ENCODE assay signal across 9 cellular contexts in genomic region chr12:15700595-15700994, GRCh38.
A peak's percentile ranks its signal among the peaks of the same experiment; 100 is the strongest.
DNase-seq lines count a peak whose midpoint lies in the region; ATAC-seq, FAIRE-seq and TF ChIP-seq lines count a peak whose summit lies in the region.
"Had no signal": no experiment of that assay in that cellular context is flagged by ENCODE, and none has a peak within 500 bp of the region (broad histone marks: within the 10 kb centered on the region; RNA-seq: fewer than 3 reads in every experiment).

No MANE protein-coding gene starts in this region.

- CTCF ChIA-PET in A673 (lab: Charles Lee), result no interaction called here

- peak; percentile 86 for FAIRE-seq in kidney (lab: Jason Lieb, UNC)

- H3K4me3 ChIP-seq in A673 (ENCODE audit: low read depth, low read length, poor library complexity, severe bottlenecking) (no peak overlapping the region), kidney (ENCODE audit: low read length in 2 of 2) (no peak overlapping the region), vagina (no peak overlapping the region)

- no peaks in the 10 kb centered on the region for H3K9me3 ChIP-seq in A673 (ENCODE audit: low read depth, low read length, poor library complexity, severe bottlenecking)
- H3K9me3 ChIP-seq in kidney (ENCODE audit: control insufficient read depth in 1 of 2, low read length in 2 of 2), result no peaks in the 10 kb centered on the region
- no peaks in the 10 kb centered on the region for H3K9me3 ChIP-seq in vagina

- H3K36me3 Mint-ChIP-seq in activated naive CD8-positive, alpha-beta T cell treated with anti-CD3 and anti-CD28 coated beads, Interleukin-2, amount 10 ng/mL, durations not matched to agents 7 days and 5 days, result peaks cover 7% of the 10 kb centered on the region
- H3K36me3 Mint-ChIP-seq: brain had no signal

- intact Hi-C loops in A673 (cut with micrococcal nuclease; ENCODE audit: unreplicated experiment), result no loop called here
- intact Hi-C loops in kidney (cut with DNase I), result no loop called here
- intact Hi-C loops in vagina (cut with DNase I), result no loop called here

- peak overlapping the region; percentile 69 for H3K4me3 Mint-ChIP-seq in activated naive CD8-positive, alpha-beta T cell treated with anti-CD3 and anti-CD28 coated beads, Interleukin-2, amount 10 ng/mL, durations not matched to agents 7 days and 5 days

- no peak for TF ChIP-seq CTCF in A673 (conservative IDR thresholded peaks at IDR 0.05; ENCODE audit: low read depth, low read length)
- no peak for TF ChIP-seq CTCF in kidney (IDR thresholded peaks at IDR 0.05; ENCODE audit: borderline replicate concordance, extremely low read depth, insufficient read depth)
- no peak for TF ChIP-seq CTCF in vagina (IDR thresholded peaks at IDR 0.05)

- no TSS peak for BruUV-seq in A673 (replicated peaks; lab: Mats Ljungman, UMichigan)

- H3K9ac ChIP-seq in kidney (ENCODE audit: low read length in 2 of 2), result no peak overlapping the region

- H3K4me1 ChIP-seq in A673 (ENCODE audit: insufficient read depth, low read length, poor library complexity, severe bottlenecking) (peaks cover 25% of the 10 kb centered on the region), kidney (ENCODE audit: control insufficient read depth in 1 of 2, insufficient read depth in 1 of 2, low read depth in 1 of 2, low read length in 2 of 2) (peaks cover 5 to 11% of the 10 kb centered on the region in 2 donors), vagina (peaks cover 35% of the 10 kb centered on the region)

- H3K36me3 ChIP-seq in A673 (ENCODE audit: insufficient read depth, low read length, poor library complexity, severe bottlenecking) (no peaks in the 10 kb centered on the region), kidney (ENCODE audit: control insufficient read depth in 1 of 2, insufficient read depth in 2 of 2, low read length in 2 of 2) (no peaks in the 10 kb centered on the region), vagina (no peaks in the 10 kb centered on the region)

- no peak for TF ChIP-seq POLR2A in vagina (IDR thresholded peaks at IDR 0.05)

- H3K27ac ChIP-seq in A673 (ENCODE audit: low read depth, low read length, poor library complexity, severe bottlenecking) (no peak overlapping the region), kidney (ENCODE audit: low read depth in 2 of 2, low read length in 2 of 2) (peak overlapping the region in 1 of 2 donors; percentile 69), vagina (peak overlapping the region; percentile 64)

- peaks cover 27% of the 10 kb centered on the region for H3K4me1 Mint-ChIP-seq in activated naive CD8-positive, alpha-beta T cell treated with anti-CD3 and anti-CD28 coated beads, Interleukin-2, amount 10 ng/mL, durations not matched to agents 7 days and 5 days

- H3K27ac Mint-ChIP-seq in activated naive CD8-positive, alpha-beta T cell treated with anti-CD3 and anti-CD28 coated beads, Interleukin-2, amount 10 ng/mL, durations not matched to agents 7 days and 5 days, result peak overlapping the region; percentile 83

- DNase-seq in A673 (ENCODE audit: low spot score) (peak; percentile 72), kidney (no peak), vagina (ENCODE audit: extremely low spot score in 2 of 2) (no peak), NCI-H2171 treated with DMSO at 0.1 percent for 48 hours (lab: John Stamatoyannopoulos, UW) (no peak)
- no peak for DNase-seq in activated naive CD8-positive, alpha-beta T cell treated with anti-CD3 and anti-CD28 coated beads, Interleukin-2, amount 10 ng/mL, durations not matched to agents 7 days and 5 days
- no peak for DNase-seq in stimulated activated CD4-positive, alpha-beta T cell treated with anti-CD3 and anti-CD28 coated beads, Interleukin-15, amount 100 ng/mL, for 24 hours

- ATAC-seq in GM18909 (IDR thresholded peaks at IDR 0.05; ENCODE audit: poor library complexity, unreplicated experiment) (peak; percentile 60), HG03565 (IDR thresholded peaks at IDR 0.05; ENCODE audit: unreplicated experiment) (peak; percentile 70)
- ATAC-seq in activated naive CD8-positive, alpha-beta T cell treated with anti-CD3 and anti-CD28 coated beads, Interleukin-2, amount 10 ng/mL, durations not matched to agents 7 days and 5 days (ENCODE audit: low read depth), result peak; percentile 87

- H3K27me3 Mint-ChIP-seq in activated naive CD8-positive, alpha-beta T cell treated with anti-CD3 and anti-CD28 coated beads, Interleukin-2, amount 10 ng/mL, durations not matched to agents 7 days and 5 days, result peaks cover under 1% of the 10 kb centered on the region
- H3K27me3 Mint-ChIP-seq: brain had no signal

- POLR2A ChIA-PET in A673 (lab: Charles Lee; ENCODE audit: low non-redundant PET), result no interaction called here
- POLR2A ChIA-PET in activated naive CD8-positive, alpha-beta T cell treated with anti-CD3 and anti-CD28 coated beads, Interleukin-2, amount 10 ng/mL, durations not matched to agents 7 days and 5 days (lab: Charles Lee), result no interaction called here

- H3K27me3 ChIP-seq in A673 (replicated peaks; ENCODE audit: insufficient read depth, low read depth, low read length, poor library complexity) (no peaks in the 10 kb centered on the region), vagina (no peaks in the 10 kb centered on the region)

- H3K9me3 Mint-ChIP-seq in activated naive CD8-positive, alpha-beta T cell treated with anti-CD3 and anti-CD28 coated beads, Interleukin-2, amount 10 ng/mL, durations not matched to agents 7 days and 5 days, result peaks cover 2% of the 10 kb centered on the region
- H3K9me3 Mint-ChIP-seq: brain had no signal
